13 cellular contexts compared by ENCODE assay signal in the genomic region with DNA sequence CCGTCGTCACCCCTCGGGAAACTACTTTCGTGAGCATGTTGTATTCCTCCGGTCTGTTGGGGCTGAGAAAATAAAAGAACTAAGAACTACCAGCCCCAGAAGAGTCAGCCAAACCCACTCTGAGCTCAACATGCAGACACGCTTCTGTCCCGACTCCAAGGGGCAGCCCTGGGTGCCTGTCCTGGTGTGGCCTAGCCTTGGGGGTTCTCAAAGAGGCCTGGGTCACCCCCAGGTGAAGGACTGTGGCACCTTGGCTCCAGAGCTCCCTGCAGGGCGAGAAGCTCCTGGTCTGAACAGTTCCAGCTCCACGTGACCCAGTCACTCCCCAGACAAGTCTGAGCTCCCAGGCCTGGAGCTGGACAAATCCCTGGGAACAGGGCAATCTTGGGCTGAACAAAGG.
A peak's percentile ranks its signal among the peaks of the same experiment; 100 is the strongest.
DNase-seq lines count a peak whose midpoint lies in the region; ATAC-seq, FAIRE-seq and TF ChIP-seq lines count a peak whose summit lies in the region.
"Had no signal": no experiment of that assay in that cellular context is flagged by ENCODE, and none has a peak within 500 bp of the region (broad histone marks: within the 10 kb centered on the region; RNA-seq: fewer than 3 reads in every experiment).

No MANE protein-coding gene starts in this region.

- H3K4me1 ChIP-seq in kidney (ENCODE audit: control insufficient read depth in 1 of 2, insufficient read depth in 1 of 2, low read depth in 1 of 2, low read length in 2 of 2) (no peaks in the 10 kb centered on the region), osteoblast (ENCODE audit: insufficient read depth, low read length) (no peaks in the 10 kb centered on the region), GM23248 (ENCODE audit: insufficient read depth) (no peaks in the 10 kb centered on the region)
- H3K4me1 ChIP-seq: A549, BE2C, BLaER1, Caco-2 had no signal

- FAIRE-seq in kidney (lab: Jason Lieb, UNC), result no peak

- TF ChIP-seq CTCF in kidney (IDR thresholded peaks at IDR 0.05; ENCODE audit: borderline replicate concordance, extremely low read depth, insufficient read depth) (no peak), osteoblast (IDR thresholded peaks at IDR 0.05; ENCODE audit: extremely low read depth, low read depth, low read length) (no peak), GM13976 (IDR thresholded peaks at IDR 0.05; ENCODE audit: borderline replicate concordance, control extremely low read depth, extremely low read depth, insufficient read depth, missing control alignments) (no peak)

- 81% methylated on average over 9 of the region's 9 CpGs for WGBS in GM23248 (ENCODE audit: low coverage in 1 of 2, low lambda C conversion rate in 2 of 2, missing lambda C conversion rate in 2 of 2), 2 experiments

- H3K36me3 ChIP-seq in kidney (ENCODE audit: control insufficient read depth in 1 of 2, insufficient read depth in 2 of 2, low read length in 2 of 2) (no peaks in the 10 kb centered on the region), osteoblast (ENCODE audit: insufficient read depth, low read length) (no peaks in the 10 kb centered on the region), GM23248 (ENCODE audit: low read depth) (no peaks in the 10 kb centered on the region)
- H3K36me3 ChIP-seq: BE2C, BLaER1 had no signal

- DNase-seq in cardiac septum (ENCODE audit: low spot score) (peak; percentile 66), Right ventricle myocardium inferior (ENCODE audit: missing footprints) (no peak), kidney (peak; percentile 46), osteoblast (ENCODE audit: insufficient read length, low spot score, missing footprints) (peak; percentile 38), NAMALWA (ENCODE audit: low spot score) (no peak), GM13976 (ENCODE audit: low spot score) (no peak), GM23248 (no peak)
- DNase-seq: DMS79 treated with DMSO at 0.1 percent for 48 hours had no signal

- no peak overlapping the region for H3K4me3 ChIP-seq in kidney (ENCODE audit: low read length in 2 of 2)
- no peak overlapping the region for H3K4me3 ChIP-seq in osteoblast (ENCODE audit: insufficient read depth, low read length)
- H3K4me3 ChIP-seq in GM23248, result no peak overlapping the region
- H3K4me3 ChIP-seq: A549, BLaER1 had no signal

- no peak overlapping the region for H3K27ac ChIP-seq in kidney (ENCODE audit: low read depth in 2 of 2, low read length in 2 of 2)
- no peak overlapping the region for H3K27ac ChIP-seq in osteoblast (ENCODE audit: low read depth, low read length)
- no peak overlapping the region for H3K27ac ChIP-seq in GM23248
- H3K27ac ChIP-seq: 22Rv1, A549, BLaER1 had no signal

- H2AFZ ChIP-seq in osteoblast (ENCODE audit: low read length) (no peak overlapping the region), GM23248 (no peak overlapping the region)

- H3K27me3 ChIP-seq in osteoblast (ENCODE audit: insufficient read depth, low read length), result no peaks in the 10 kb centered on the region
- H3K27me3 ChIP-seq in GM23248 (replicated peaks; ENCODE audit: insufficient read depth), result no peaks in the 10 kb centered on the region
- H3K27me3 ChIP-seq: BE2C, BLaER1 had no signal

- H3K9ac ChIP-seq in kidney (ENCODE audit: low read length in 2 of 2) (no peak overlapping the region), GM23248 (no peak overlapping the region)
- H3K9ac ChIP-seq: BLaER1 had no signal

- no peaks in the 10 kb centered on the region for H3F3A ChIP-seq in GM23248 (ENCODE audit: insufficient read depth)

- H3K79me2 ChIP-seq in osteoblast (ENCODE audit: insufficient read depth, low read length), result no peaks in the 10 kb centered on the region
- H3K79me2 ChIP-seq in GM23248 (ENCODE audit: insufficient read depth), result no peaks in the 10 kb centered on the region

- in situ Hi-C loops in GM13976 (cut with MboI; ENCODE audit: low sequenced_read_pairs, unreplicated experiment), result no loop called here
- in situ Hi-C loops in GM23248 (cut with MboI), result no loop called here

- H3K9me2 ChIP-seq in GM23248 (ENCODE audit: insufficient read depth), result no peaks in the 10 kb centered on the region

- H4K20me1 ChIP-seq in osteoblast (ENCODE audit: insufficient read depth, low read length) (no peaks in the 10 kb centered on the region), GM23248 (ENCODE audit: insufficient read depth) (no peaks in the 10 kb centered on the region)
- H4K20me1 ChIP-seq: BLaER1 had no signal

- H3K4me2 ChIP-seq in osteoblast (ENCODE audit: insufficient read depth, low read length) (no peak overlapping the region), GM23248 (ENCODE audit: unreplicated experiment) (no peak overlapping the region)
- H3K4me2 ChIP-seq: A549, BLaER1 had no signal

- intact Hi-C loops in cardiac septum (cut with DNase I), result no loop called here
- intact Hi-C loops in Right ventricle myocardium inferior (cut with DNase I), result no loop called here
- intact Hi-C loops in kidney (cut with DNase I), result no loop called here

- ATAC-seq in Right ventricle myocardium inferior, result no peak

- H3K9me3 ChIP-seq in kidney (ENCODE audit: control insufficient read depth in 1 of 2, low read length in 2 of 2), result no peaks in the 10 kb centered on the region
- H3K9me3 ChIP-seq in osteoblast (ENCODE audit: low read depth, low read length), result no peaks in the 10 kb centered on the region
- H3K9me3 ChIP-seq in GM23248 (ENCODE audit: low read depth), result no peaks in the 10 kb centered on the region
- H3K9me3 ChIP-seq: A549, BE2C, BLaER1, Caco-2 had no signal

Comparison
In these comparisons a context has a peak if more than half of its experiments do, and no peak if none do; other contexts are left out.
1. DNase-seq: peak in cardiac septum (single experiment), kidney (single experiment) and osteoblast (single experiment); none in Right ventricle myocardium inferior (single experiment), NAMALWA (single experiment), GM13976 (single experiment) and GM23248 (single experiment).